8 cellular contexts compared by ENCODE assay signal in the genomic region with DNA sequence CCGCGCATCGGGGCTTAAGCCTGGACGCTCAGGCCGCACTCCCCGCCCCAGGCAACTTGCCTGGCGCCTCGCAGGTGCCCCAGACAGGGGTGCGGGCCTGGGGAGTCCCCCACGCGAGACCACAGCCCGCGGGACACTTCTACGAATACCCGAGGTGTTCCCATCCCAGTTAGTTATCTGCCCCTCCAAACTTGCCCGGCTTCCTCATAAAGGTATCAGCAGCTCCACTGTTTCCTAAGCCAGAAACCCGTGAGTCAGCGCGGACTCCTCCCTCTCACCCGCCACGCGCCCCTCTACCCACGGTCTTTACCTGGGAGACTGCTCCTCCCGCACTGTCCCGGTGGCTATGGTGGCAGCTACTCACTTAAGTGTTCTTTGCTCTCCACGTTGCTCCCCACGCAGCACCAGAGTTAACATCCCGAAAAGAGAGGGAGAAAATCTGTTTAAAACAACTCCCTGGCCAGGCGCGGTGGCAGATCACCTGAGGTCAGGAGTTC. TPM values are rescaled to one million over a fixed set of nuclear protein-coding genes. Genes with fewer than 3 reads are reported as not detected.
DNase-seq lines count a peak whose midpoint lies in the region; ATAC-seq, FAIRE-seq and TF ChIP-seq lines count a peak whose summit lies in the region.

No MANE protein-coding gene starts in this region.

- CTCF ChIA-PET in activated CD4-positive, alpha-beta T cell treated with anti-CD3 and anti-CD28 coated beads for 36 hours (lab: Charles Lee), result interaction anchor here (0.6 kb wide), 1 partner anchor 19 kb away, joined by 3 read pairs; no protein-coding TSS in a partner anchor

- H3K4me3 ChIP-seq in keratinocyte (ENCODE audit: control insufficient read depth in 2 of 3, extremely low read depth in 1 of 3, insufficient read depth in 2 of 3, low read depth in 1 of 3, low read length in 3 of 3), result peak overlapping the region; percentile 72 to 88 (median 74)

- peak overlapping the region; percentile 84 for H2AFZ ChIP-seq in keratinocyte (ENCODE audit: control insufficient read depth, low read length)

- H3K4me1 Mint-ChIP-seq in activated CD4-positive, alpha-beta T cell treated with anti-CD3 and anti-CD28 coated beads for 36 hours, result peaks cover 32% of the 10 kb centered on the region
- peaks cover 33% of the 10 kb centered on the region for H3K4me1 Mint-ChIP-seq in activated T-helper 2 cell treated with anti-CD3 and anti-CD28 coated beads, Interferon-gamma antibody, Interleukin-2, Interleukin-4, amounts not matched to agents 10 μg/mL and 5 μg/mL and 100 μg/mL, durations not matched to agents 14 hours and 24 hours and 36 hours (ENCODE audit: low read depth)

- peak; percentile 51 for DNase-seq in activated CD4-positive, alpha-beta T cell treated with anti-CD3 and anti-CD28 coated beads for 36 hours
- no peak for DNase-seq in activated CD4-positive, alpha-beta T cell treated with anti-CD3 and anti-CD28 coated beads for 1 hour
- no peak for DNase-seq in activated T-helper 2 cell treated with anti-CD3 and anti-CD28 coated beads, Interferon-gamma antibody, Interleukin-2, Interleukin-4, amounts not matched to agents 10 μg/mL and 5 μg/mL and 100 μg/mL, durations not matched to agents 14 hours and 24 hours and 36 hours (ENCODE audit: low spot score)
- DNase-seq in keratinocyte (ENCODE audit: low read depth, low spot score), result no peak
- DNase-seq in stimulated activated naive CD8-positive, alpha-beta T cell treated with anti-CD3 and anti-CD28 coated beads, Interleukin-15, Interleukin-2, amounts not matched to agents 100 U/mL and 50 U/mL, for 24 hours, result peak; percentile 21
- no peak for DNase-seq in GM19239 (ENCODE audit: insufficient read length, low spot score)
- DNase-seq in NCI-H1105 (lab: John Stamatoyannopoulos, UW), result no peak
- no peak for DNase-seq in NCI-H82 treated with DMSO at 0.1 percent for 48 hours (lab: John Stamatoyannopoulos, UW; ENCODE audit: unreplicated experiment)

- peaks cover 0 to 4% of the 10 kb centered on the region in 2 experiments for H3K36me3 ChIP-seq in keratinocyte (ENCODE audit: control insufficient read depth in 2 of 2, extremely low read depth in 1 of 2, insufficient read depth in 2 of 2, low read length in 2 of 2)

- intact Hi-C loops in activated CD4-positive, alpha-beta T cell treated with anti-CD3 and anti-CD28 coated beads for 36 hours (cut with DNase I, micrococcal nuclease), result loop anchor here (2.0 to 5.0 kb wide), 2 partner anchors 373 to 886 kb away; a partner anchor contains a TSS
- intact Hi-C loops in activated T-helper 2 cell treated with anti-CD3 and anti-CD28 coated beads, Interferon-gamma antibody, Interleukin-2, Interleukin-4, amounts not matched to agents 10 μg/mL and 5 μg/mL and 100 μg/mL, durations not matched to agents 14 hours and 24 hours and 36 hours (cut with micrococcal nuclease), result no loop called here

- POLR2A ChIA-PET in activated CD4-positive, alpha-beta T cell treated with anti-CD3 and anti-CD28 coated beads for 36 hours (lab: Charles Lee), result no interaction called here

- H3K9me3 Mint-ChIP-seq in activated CD4-positive, alpha-beta T cell treated with anti-CD3 and anti-CD28 coated beads for 36 hours (ENCODE audit: low read depth), result no peaks in the 10 kb centered on the region
- H3K9me3 Mint-ChIP-seq in activated T-helper 2 cell treated with anti-CD3 and anti-CD28 coated beads, Interferon-gamma antibody, Interleukin-2, Interleukin-4, amounts not matched to agents 10 μg/mL and 5 μg/mL and 100 μg/mL, durations not matched to agents 14 hours and 24 hours and 36 hours, result no peaks in the 10 kb centered on the region

- H3K27me3 ChIP-seq in keratinocyte (ENCODE audit: control insufficient read depth, extremely low read depth, insufficient read depth, low read length), result no peaks in the 10 kb centered on the region

- peak overlapping the region; percentile 71 for H3K27ac ChIP-seq in keratinocyte (ENCODE audit: control insufficient read depth, insufficient read depth, low read length)

- no peak for ATAC-seq in activated CD4-positive, alpha-beta T cell treated with anti-CD3 and anti-CD28 coated beads for 36 hours
- ATAC-seq in stimulated activated naive CD8-positive, alpha-beta T cell treated with anti-CD3 and anti-CD28 coated beads, Interleukin-15, Interleukin-2, amounts not matched to agents 100 U/mL and 50 U/mL, for 24 hours, result no peak

- peaks cover 19% of the 10 kb centered on the region for H4K20me1 ChIP-seq in keratinocyte (ENCODE audit: control insufficient read depth, extremely low read depth, insufficient read depth, low read length)

- peak overlapping the region; percentile 74 for H3K4me3 Mint-ChIP-seq in activated CD4-positive, alpha-beta T cell treated with anti-CD3 and anti-CD28 coated beads for 36 hours
- H3K4me3 Mint-ChIP-seq in activated T-helper 2 cell treated with anti-CD3 and anti-CD28 coated beads, Interferon-gamma antibody, Interleukin-2, Interleukin-4, amounts not matched to agents 10 μg/mL and 5 μg/mL and 100 μg/mL, durations not matched to agents 14 hours and 24 hours and 36 hours (ENCODE audit: low read depth), result peak overlapping the region; percentile 79

- H3K27ac Mint-ChIP-seq in activated CD4-positive, alpha-beta T cell treated with anti-CD3 and anti-CD28 coated beads for 36 hours, result peak overlapping the region; percentile 67
- H3K27ac Mint-ChIP-seq in activated T-helper 2 cell treated with anti-CD3 and anti-CD28 coated beads, Interferon-gamma antibody, Interleukin-2, Interleukin-4, amounts not matched to agents 10 μg/mL and 5 μg/mL and 100 μg/mL, durations not matched to agents 14 hours and 24 hours and 36 hours, result peak overlapping the region; percentile 43

- H3K4me1 ChIP-seq in keratinocyte (ENCODE audit: control insufficient read depth, extremely low read depth, insufficient read depth, low read length), result peaks cover 17% of the 10 kb centered on the region

- peak overlapping the region; percentile 85 for H3K4me2 ChIP-seq in keratinocyte (ENCODE audit: control insufficient read depth, extremely low read depth, insufficient read depth, low read depth, low read length)

- dilution Hi-C loops in keratinocyte (cut with MboI; ENCODE audit: extremely low pct_ligation_motif_present, low sequenced_read_pairs), result no loop called here

- peaks cover 6% of the 10 kb centered on the region for H3K27me3 Mint-ChIP-seq in activated CD4-positive, alpha-beta T cell treated with anti-CD3 and anti-CD28 coated beads for 36 hours
- peaks cover 7% of the 10 kb centered on the region for H3K27me3 Mint-ChIP-seq in activated T-helper 2 cell treated with anti-CD3 and anti-CD28 coated beads, Interferon-gamma antibody, Interleukin-2, Interleukin-4, amounts not matched to agents 10 μg/mL and 5 μg/mL and 100 μg/mL, durations not matched to agents 14 hours and 24 hours and 36 hours (ENCODE audit: low read depth)

- no peak for TF ChIP-seq CTCF in keratinocyte (optimal IDR thresholded peaks at IDR 0.05 in 1 of 3, IDR thresholded peaks at IDR 0.05 in 1 of 3, conservative IDR thresholded peaks at IDR 0.05 in 1 of 3; ENCODE audit: extremely low read depth in 1 of 3, insufficient read depth in 2 of 3, low read length in 3 of 3)

- H3K36me3 Mint-ChIP-seq in activated CD4-positive, alpha-beta T cell treated with anti-CD3 and anti-CD28 coated beads for 36 hours (ENCODE audit: low read depth), result peaks cover 16% of the 10 kb centered on the region
- H3K36me3 Mint-ChIP-seq in activated T-helper 2 cell treated with anti-CD3 and anti-CD28 coated beads, Interferon-gamma antibody, Interleukin-2, Interleukin-4, amounts not matched to agents 10 μg/mL and 5 μg/mL and 100 μg/mL, durations not matched to agents 14 hours and 24 hours and 36 hours (ENCODE audit: low read depth), result peaks cover 28% of the 10 kb centered on the region

- FAIRE-seq in keratinocyte (lab: Jason Lieb, UNC), result no peak
- no peak for FAIRE-seq in GM19239 (lab: Jason Lieb, UNC)

- peaks cover 32% of the 10 kb centered on the region for H3K79me2 ChIP-seq in keratinocyte (ENCODE audit: control insufficient read depth, insufficient read depth, low read length)

- H3K9me3 ChIP-seq in keratinocyte (ENCODE audit: control insufficient read depth, low read depth, low read length), result no peaks in the 10 kb centered on the region

- peak overlapping the region; percentile 89 for H3K9ac ChIP-seq in keratinocyte (ENCODE audit: control insufficient read depth, extremely low read depth, insufficient read depth, low read length)

- peaks cover 2% of the 10 kb centered on the region for H3K9me1 ChIP-seq in keratinocyte (ENCODE audit: control insufficient read depth, extremely low read depth, insufficient read depth, low read length)

RNA-seq across cellular contexts. Expression of a gene that starts 1.0 kb away (rescaled TPM):
- 10 to 100 TPM; 28.1 to 37.4 TPM for total RNA-seq in activated CD4-positive, alpha-beta T cell treated with anti-CD3 and anti-CD28 coated beads for 36 hours
- total RNA-seq in activated T-helper 2 cell treated with anti-CD3 and anti-CD28 coated beads, Interferon-gamma antibody, Interleukin-2, Interleukin-4, amounts not matched to agents 10 μg/mL and 5 μg/mL and 100 μg/mL, durations not matched to agents 14 hours and 24 hours and 36 hours, result 45.2 and 53.1 TPM in 2 replicates
- 2.2 to 5.0 TPM (median 4.6 TPM) in 3 replicates for polyA plus RNA-seq in keratinocyte
- 132 TPM for polyA plus RNA-seq in keratinocyte (2011; ENCODE audit: low read depth)
- polyA plus RNA-seq in keratinocyte (2011; cell fraction: cytosol; rRNA removed), result 4.3 and 4.8 TPM in 2 replicates
- polyA plus RNA-seq in keratinocyte (2011; cell fraction: nucleus; rRNA removed), result 23.8 and 25.9 TPM in 2 replicates
- 12.9 and 15.0 TPM in 2 replicates for polyA plus RNA-seq in keratinocyte (2012; ENCODE audit: low replicate concordance)
- 10.6 to 48.3 TPM (median 17.6 TPM) in 3 replicates for polyA minus RNA-seq in keratinocyte
- polyA minus RNA-seq in keratinocyte (2011; cell fraction: cytosol; rRNA and poly(A)+ RNA removed), result 17.3 TPM
- polyA minus RNA-seq in keratinocyte (2011; cell fraction: nucleus; rRNA and poly(A)+ RNA removed), result 35.5 and 53.1 TPM in 2 replicates

Comparison
In these comparisons a context has a peak if more than half of its experiments do, and no peak if none do; other contexts are left out.
1. DNase-seq: peak in activated CD4-positive, alpha-beta T cell treated with anti-CD3 and anti-CD28 coated beads for 36 hours (single experiment) and stimulated activated naive CD8-positive, alpha-beta T cell treated with anti-CD3 and anti-CD28 coated beads, Interleukin-15, Interleukin-2, amounts not matched to agents 100 U/mL and 50 U/mL, for 24 hours (single experiment); none in activated CD4-positive, alpha-beta T cell treated with anti-CD3 and anti-CD28 coated beads for 1 hour (single experiment), activated T-helper 2 cell treated with anti-CD3 and anti-CD28 coated beads, Interferon-gamma antibody, Interleukin-2, Interleukin-4, amounts not matched to agents 10 μg/mL and 5 μg/mL and 100 μg/mL, durations not matched to agents 14 hours and 24 hours and 36 hours (single experiment), keratinocyte (single experiment), GM19239 (single experiment), NCI-H1105 (single experiment) and NCI-H82 treated with DMSO at 0.1 percent for 48 hours (single experiment).